Comparison of ENCODE assay signal across 28 cellular contexts in the genomic region with DNA sequence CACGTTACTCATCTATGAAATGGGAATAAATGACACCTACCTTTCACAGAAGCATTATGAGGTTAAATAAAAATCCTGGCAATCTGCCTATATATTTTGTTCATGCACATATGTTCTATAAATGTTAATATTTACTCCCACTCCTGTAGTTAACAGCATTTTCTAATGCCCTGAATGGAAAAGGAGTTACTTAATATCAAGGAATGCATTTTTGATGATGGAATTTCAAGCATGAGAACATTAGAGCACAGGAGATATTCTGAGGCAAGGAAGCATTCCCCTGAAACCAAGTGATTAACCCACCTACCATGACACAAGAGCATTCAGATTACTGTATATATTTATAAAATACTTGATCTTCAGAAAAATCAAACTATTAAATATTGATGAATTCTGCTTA.
DNase-seq lines count a peak whose midpoint lies in the region; ATAC-seq, FAIRE-seq and TF ChIP-seq lines count a peak whose summit lies in the region.
"Had no signal": no experiment of that assay in that cellular context is flagged by ENCODE, and none has a peak within 500 bp of the region (broad histone marks: within the 10 kb centered on the region; RNA-seq: fewer than 3 reads in every experiment).

No MANE protein-coding gene starts in this region.

- ATAC-seq in HG02973 (IDR thresholded peaks at IDR 0.05; ENCODE audit: unreplicated experiment) (no peak), pancreas (no peak)
- ATAC-seq: activated CD8-positive, alpha-beta memory T cell treated with anti-CD3 and anti-CD28 coated beads, Interleukin-2, amount 10 ng/mL, durations not matched to agents 7 days and 5 days; heart left ventricle; left cardiac atrium had no signal

- H3K36me3 ChIP-seq in adipocyte (ENCODE audit: control insufficient read depth, insufficient read depth, low read length, severe bottlenecking) = no peaks in the 10 kb centered on the region
- H3K36me3 ChIP-seq in pancreas = no peaks in the 10 kb centered on the region
- H3K36me3 ChIP-seq: heart left ventricle, thyroid gland had no signal

- no peaks in the 10 kb centered on the region for H3K9me3 ChIP-seq in adipocyte (ENCODE audit: control insufficient read depth, low read length)
- H3K9me3 ChIP-seq in pancreas = no peaks in the 10 kb centered on the region
- H3K9me3 ChIP-seq: thyroid gland had no signal

- H3K4me3 ChIP-seq in adipocyte (ENCODE audit: low read length) (no peak overlapping the region), epithelial cell of esophagus (ENCODE audit: low read length) (no peak overlapping the region), retinal pigment epithelial cell (ENCODE audit: low read length) (no peak overlapping the region), pancreas (no peak overlapping the region)
- H3K4me3 ChIP-seq: dorsolateral prefrontal cortex, heart left ventricle, thyroid gland had no signal

- H3K9ac ChIP-seq in adipocyte (ENCODE audit: low read length) = no peak overlapping the region

- H3K4me1 ChIP-seq in adipocyte (ENCODE audit: control insufficient read depth, insufficient read depth, low read length) = peaks cover 8% of the 10 kb centered on the region
- no peaks in the 10 kb centered on the region for H3K4me1 ChIP-seq in pancreas
- H3K4me1 ChIP-seq: heart left ventricle, thyroid gland had no signal

- 93 to 98% methylated on average over 1 of the region's 1 CpG for WGBS in pancreas, 2 donors

- no peak overlapping the region for H3K27ac ChIP-seq in pancreas
- H3K27ac ChIP-seq: dorsolateral prefrontal cortex, heart left ventricle, thyroid gland had no signal

- TF ChIP-seq CTCF in epithelial cell of esophagus (IDR thresholded peaks at IDR 0.05; ENCODE audit: insufficient read depth, low read depth, low read length, missing control alignments) (no peak), retinal pigment epithelial cell (conservative IDR thresholded peaks at IDR 0.05; ENCODE audit: low read depth, low read length) (no peak), pancreas (IDR thresholded peaks at IDR 0.05) (no peak)

- no peak for FAIRE-seq in pancreas (lab: Jason Lieb, UNC)
- FAIRE-seq: endothelial cell of umbilical vein, H1 had no signal

- H3K27me3 ChIP-seq in adipocyte (replicated peaks; ENCODE audit: control insufficient read depth, insufficient read depth, low read length) = no peaks in the 10 kb centered on the region
- H3K27me3 ChIP-seq in pancreas = no peaks in the 10 kb centered on the region
- H3K27me3 ChIP-seq: dorsolateral prefrontal cortex, heart left ventricle, thyroid gland had no signal

- DNase-seq in GM03348 (ENCODE audit: low spot score) (peak; percentile 63), adipocyte (ENCODE audit: low read depth) (peak; percentile 47), epithelial cell of esophagus (ENCODE audit: low read depth) (peak; percentile 16), retinal pigment epithelial cell (ENCODE audit: low read depth) (peak; percentile 34), NCI-H2081 (lab: John Stamatoyannopoulos, UW) (no peak), pancreas (no peak)
- DNase-seq in activated naive CD4-positive, alpha-beta T cell treated with anti-CD3 and anti-CD28 coated beads, Interleukin-2, amount 50 U/mL, for 16 hours = no peak
- DNase-seq: activated B cell treated with CpG ODN at 0.5 μM for 24 hours; activated CD8-positive, alpha-beta memory T cell treated with anti-CD3 and anti-CD28 coated beads, Interleukin-2, amount 10 ng/mL, durations not matched to agents 7 days and 5 days; activated naive CD4-positive, alpha-beta T cell treated with Interleukin-2 at 50 U/mL for 16 hours; activated T-cell treated with anti-CD3 and anti-CD28 coated beads, Interleukin-2, amount 50 U/mL, for 48 hours; AML-193; amygdala; CD4-positive, alpha-beta T cell; dorsolateral prefrontal cortex; heart left ventricle; left cardiac atrium; NCI-H1105; NCI-H1930; NCI-H526; NK-92 treated with Interleukin-12 subunit alpha and Interleukin-12 subunit beta, amount 100 ng/mL, for 24 hours; SHP77 treated with DMSO at 0.1 percent for 48 hours; small intestine; SW 1271; thyroid gland had no signal

- intact Hi-C loops in pancreas (cut with DNase I) = no loop called here

Comparison
In these comparisons a context has a peak if more than half of its experiments do, and no peak if none do; other contexts are left out.
1. DNase-seq: peak in GM03348 (single experiment), adipocyte (single experiment), epithelial cell of esophagus (single experiment) and retinal pigment epithelial cell (single experiment); none in activated naive CD4-positive, alpha-beta T cell treated with anti-CD3 and anti-CD28 coated beads, Interleukin-2, amount 50 U/mL, for 16 hours (single experiment), NCI-H2081 (0 of 2) and pancreas (0 of 6).